In the genomic region with DNA sequence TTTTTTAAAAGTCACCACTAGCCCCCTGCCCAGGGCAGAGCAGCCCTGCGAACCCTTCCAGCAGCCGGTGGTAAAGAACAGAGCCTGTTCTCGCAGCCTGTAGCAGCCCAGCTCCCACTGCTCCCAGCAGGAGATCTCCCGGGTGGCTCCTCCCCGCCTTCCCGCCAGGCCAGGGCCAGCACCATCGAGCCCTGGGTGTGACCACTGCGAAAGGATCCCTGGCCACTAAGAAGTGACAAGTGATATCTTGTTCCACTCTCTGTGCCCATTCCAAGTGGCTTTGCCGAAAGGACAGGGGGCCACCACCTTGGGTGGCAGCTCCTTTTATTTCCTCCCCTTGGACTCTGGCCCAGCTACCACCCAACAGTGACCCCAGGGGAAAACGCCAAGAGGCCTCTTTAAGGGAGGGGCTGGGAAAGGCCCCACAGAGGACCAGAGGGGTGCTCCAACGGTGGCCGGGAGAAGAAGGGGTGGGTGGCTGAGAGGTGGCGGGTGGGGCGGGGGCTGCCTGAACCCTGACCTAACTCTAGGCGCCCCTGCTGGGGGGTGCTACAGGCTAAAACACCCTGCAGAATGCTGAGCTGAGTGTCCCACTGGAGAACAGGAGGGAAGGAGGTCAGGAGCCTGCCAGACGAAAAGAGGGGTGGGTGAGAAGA, we compare ENCODE assay signal across 8 cellular contexts. TPM values are rescaled to one million over a fixed set of nuclear protein-coding genes. Genes with fewer than 3 reads are reported as not detected.
DNase-seq lines count a peak whose midpoint lies in the region; ATAC-seq, FAIRE-seq and TF ChIP-seq lines count a peak whose summit lies in the region.

No MANE protein-coding gene starts in this region.

- no TSS peak for BruUV-seq in GM12878 (replicated peaks; lab: Mats Ljungman, UMichigan)

- no peaks in the 10 kb centered on the region for H4K20me1 ChIP-seq in GM12878 (ENCODE audit: control insufficient read depth, insufficient read depth)

- no peak for FAIRE-seq in GM12878 (lab: Jason Lieb, UNC)

- no peak for TF ChIP-seq EP300 in GM12878 (IDR thresholded peaks at IDR 0.05; ENCODE audit: borderline replicate concordance in 1 of 2, control insufficient read depth in 1 of 2, low read depth in 2 of 2, low read length in 2 of 2)

- H3K4me3 ChIP-seq in GM12878: peak overlapping the region; percentile 63; the same call in 1 of the 2 replicates
- peak overlapping the region; percentile 78 for H3K4me3 ChIP-seq in thoracic aorta

- intact Hi-C loops in activated CD4-positive, alpha-beta T cell treated with anti-CD3 and anti-CD28 coated beads, Interleukin-2, amount 10 ng/mL, durations not matched to agents 24 days and 14 days (cut with micrococcal nuclease): no loop called here
- intact Hi-C loops in GM12878 (cut with micrococcal nuclease; ENCODE audit: unreplicated experiment): no loop called here
- intact Hi-C loops in left colon (cut with DNase I, micrococcal nuclease): no loop called here

- no peak overlapping the region; the same call in 1 of the 2 replicates for H2AFZ ChIP-seq in GM12878 (ENCODE audit: control insufficient read depth, low read depth, low read length)

- no peaks in the 10 kb centered on the region for H3K9me3 Mint-ChIP-seq in activated CD4-positive, alpha-beta T cell treated with anti-CD3 and anti-CD28 coated beads, Interleukin-2, amount 10 ng/mL, durations not matched to agents 24 days and 14 days

- no peak for TF ChIP-seq POLR2A in GM12878 (IDR thresholded peaks at IDR 0.05; ENCODE audit: low read depth, low read length)

- RAD21 ChIA-PET in GM12878 (lab: Charles Lee; ENCODE audit: unreplicated experiment): interaction anchor here (0.7 to 6.9 kb wide), 3 partner anchors 15 to 24 kb away, joined by 3 to 52 read pairs (median 6); no protein-coding TSS in a partner anchor

- H3K27ac Mint-ChIP-seq in activated CD4-positive, alpha-beta T cell treated with anti-CD3 and anti-CD28 coated beads, Interleukin-2, amount 10 ng/mL, durations not matched to agents 24 days and 14 days: no peak overlapping the region

- peak overlapping the region; percentile 71 for H3K4me2 ChIP-seq in GM12878 (ENCODE audit: control insufficient read depth, insufficient read depth)

- SMC1A ChIA-PET in GM12878 (lab: Charles Lee; ENCODE audit: uncharacterized antibody, unreplicated experiment): interaction anchor here (1.9 kb wide), 2 partner anchors 13 to 28 kb away, joined by 4 to 8 read pairs; no protein-coding TSS in a partner anchor

- no peaks in the 10 kb centered on the region for H3K27me3 ChIP-seq in GM12878 (replicated peaks in 1 of 2; ENCODE audit: control insufficient read depth in 2 of 2, insufficient read depth in 2 of 2, low read length in 1 of 2)
- H3K27me3 ChIP-seq in thoracic aorta (replicated peaks; ENCODE audit: insufficient read depth): no peaks in the 10 kb centered on the region

- H3K36me3 ChIP-seq in GM12878 (ENCODE audit: control insufficient read depth in 2 of 2, insufficient read depth in 2 of 2, low read length in 1 of 2) (no peaks in the 10 kb centered on the region), thoracic aorta (no peaks in the 10 kb centered on the region)

- peak overlapping the region; percentile 68 for H3K4me3 Mint-ChIP-seq in activated CD4-positive, alpha-beta T cell treated with anti-CD3 and anti-CD28 coated beads, Interleukin-2, amount 10 ng/mL, durations not matched to agents 24 days and 14 days

- POLR2A ChIA-PET in GM12878 (lab: Charles Lee): interaction anchor here (1.1 to 4.9 kb wide), 6 partner anchors 11 to 174 kb away, joined by 3 to 28 read pairs (median 4); no protein-coding TSS in a partner anchor

- TF ChIP-seq CTCF in GM12878 (IDR thresholded peaks at IDR 0.05 in 2 of 3, conservative IDR thresholded peaks at IDR 0.05 in 1 of 3; ENCODE audit: control insufficient read depth in 2 of 3, extremely low read depth in 1 of 3, insufficient read depth in 1 of 3, low read depth in 3 of 3, low read length in 3 of 3) (no peak), thoracic aorta (IDR thresholded peaks at IDR 0.05) (no peak)

- no peaks in the 10 kb centered on the region for H3K36me3 Mint-ChIP-seq in activated CD4-positive, alpha-beta T cell treated with anti-CD3 and anti-CD28 coated beads, Interleukin-2, amount 10 ng/mL, durations not matched to agents 24 days and 14 days (ENCODE audit: low read depth)

- H3K4me1 ChIP-seq in GM12878 (ENCODE audit: control insufficient read depth, insufficient read depth, low read length) (peaks cover 8% of the 10 kb centered on the region), thoracic aorta (ENCODE audit: control insufficient read depth in 1 of 2, low read depth in 2 of 2) (peaks cover 53 to 65% of the 10 kb centered on the region in 2 donors)

- peaks cover 14% of the 10 kb centered on the region for H3K27me3 Mint-ChIP-seq in activated CD4-positive, alpha-beta T cell treated with anti-CD3 and anti-CD28 coated beads, Interleukin-2, amount 10 ng/mL, durations not matched to agents 24 days and 14 days

- CTCF ChIA-PET in GM12878 (lab: Yijun Ruan, JAX): interaction anchor here (1.2 to 1.8 kb wide), 3 partner anchors 16 to 29 kb away, joined by 3 to 5 read pairs (median 5); no protein-coding TSS in a partner anchor

- DNase-seq in activated CD4-positive, alpha-beta T cell treated with anti-CD3 and anti-CD28 coated beads, Interleukin-2, amount 10 ng/mL, durations not matched to agents 24 days and 14 days: no peak
- no peak for DNase-seq in activated CD4-positive, alpha-beta T cell treated with anti-CD3 and anti-CD28 coated beads, Interleukin-2, amount 50 U/mL, for 1 hour
- DNase-seq in GM12878 (ENCODE audit: low read depth, low spot score): no peak
- DNase-seq in left colon: peak in 1 of 2 donors; percentile 53
- no peak for DNase-seq in thoracic aorta (ENCODE audit: low spot score)
- DNase-seq in SIG-M5 treated with dmso at 0.1 percent for 504 hours (lab: John Stamatoyannopoulos, UW; ENCODE audit: unreplicated experiment): no peak

- 74% methylated on average over 13 of the region's 16 CpGs for WGBS in GM12878 (ENCODE audit: insufficient coverage, insufficient replicate concordance, low lambda C conversion rate, missing lambda C conversion rate)

- peaks cover 11% of the 10 kb centered on the region for H3K79me2 ChIP-seq in GM12878 (ENCODE audit: control insufficient read depth, insufficient read depth, low read length)

- 0 out of 2 replicates have a peak overlapping the region, but pooled peaks have one; percentile 61 for H3K27ac ChIP-seq in GM12878 (ENCODE audit: control insufficient read depth, insufficient read depth)
- peak overlapping the region; percentile 89 to 94 for H3K27ac ChIP-seq in thoracic aorta

- no peak for TF ChIP-seq RAD21 in GM12878 (IDR thresholded peaks at IDR 0.05; ENCODE audit: insufficient read depth, low read depth, low read length)

- no peaks in the 10 kb centered on the region for H3K9me3 ChIP-seq in GM12878 (replicated peaks; ENCODE audit: control insufficient read depth, insufficient read depth, low read length)
- no peaks in the 10 kb centered on the region for H3K9me3 ChIP-seq in thoracic aorta

- H3K4me1 Mint-ChIP-seq in activated CD4-positive, alpha-beta T cell treated with anti-CD3 and anti-CD28 coated beads, Interleukin-2, amount 10 ng/mL, durations not matched to agents 24 days and 14 days: no peaks in the 10 kb centered on the region

- in situ Hi-C loops in GM12878 (cut with MboI): no loop called here

- ATAC-seq in GM12878 (no peak), left colon (peak; percentile 47), thoracic aorta (ENCODE audit: insufficient number of reproducible peaks, low FRiP score, low read depth) (no peak), GM21447 (IDR thresholded peaks at IDR 0.05; ENCODE audit: unreplicated experiment) (no peak), HG02759 (IDR thresholded peaks at IDR 0.05; ENCODE audit: unreplicated experiment) (no peak)

- peak overlapping the region; percentile 53; the same call in 1 of the 2 replicates for H3K9ac ChIP-seq in GM12878 (ENCODE audit: control insufficient read depth, insufficient read depth, low read length)

RNA-seq across cellular contexts. Expression of a gene that starts 1.6 kb away (rescaled TPM):
- 3.2 and 3.6 TPM in 2 replicates for total RNA-seq in activated CD4-positive, alpha-beta T cell treated with anti-CD3 and anti-CD28 coated beads, Interleukin-2, amount 10 ng/mL, durations not matched to agents 24 days and 14 days
- total RNA-seq in GM12878 (2013; cell fraction: nucleolus; rRNA removed): 11.9 and 13.5 TPM in 2 replicates
- total RNA-seq in GM12878 (2014; rRNA removed) (7.9 and 9.1 TPM in 2 replicates), GM12878 (2014; rRNA removed; fragmentation: Illumina TruSeq; extraction: Trizol) (3.5 and 3.8 TPM in 2 replicates), GM12878 (2021) (14.2 and 14.7 TPM in 2 replicates), left colon (10 to 100 TPM; 16.0 to 25.2 TPM), thoracic aorta (10 to 100 TPM; 69.2 to 79.7 TPM)
- 1.1 TPM for polyA plus RNA-seq in GM12878 (2011; ENCODE audit: low read depth)
- polyA plus RNA-seq in GM12878 (2011; rRNA removed) (3.5 and 5.4 TPM in 2 replicates), GM12878 (2014; fragmentation: Illumina TruSeq; extraction: Trizol) (2.0 and 3.1 TPM in 2 replicates), GM12878 (2014; fragmentation: Nextera tagmentation; extraction: Ambion mirVana) (1 to 10 TPM in 1 of 2 experiments, under 1 TPM in 1; 0.66 to 1.0 TPM), GM12878 (2014; rRNA removed) (7.5 and 9.4 TPM in 2 replicates), GM12878 (2016; fragmentation: Nextera tagmentation; extraction: Ambion mirVana) (1 to 10 TPM; 2.7 to 2.9 TPM)
- 7.9 and 9.6 TPM in 2 replicates for polyA plus RNA-seq in GM12878 (2011; cell fraction: cytosol; rRNA removed)
- polyA plus RNA-seq in GM12878 (2011; cell fraction: nucleus; rRNA removed): 15.3 and 20.7 TPM in 2 replicates
- 3.8 and 4.4 TPM in 2 replicates for polyA plus RNA-seq in GM12878 (2012)
- 11.8 and 12.6 TPM in 2 replicates for polyA minus RNA-seq in GM12878 (2011; rRNA and poly(A)+ RNA removed)
- 7.3 and 9.0 TPM in 2 replicates for polyA minus RNA-seq in GM12878 (2011; cell fraction: cytosol; rRNA and poly(A)+ RNA removed)
- 3.5 and 7.1 TPM in 2 replicates for polyA minus RNA-seq in GM12878 (2011; cell fraction: nucleus; rRNA and poly(A)+ RNA removed)

RNA-seq across cellular contexts. Expression of a gene that starts 25.2 kb away (rescaled TPM):
- total RNA-seq in activated CD4-positive, alpha-beta T cell treated with anti-CD3 and anti-CD28 coated beads, Interleukin-2, amount 10 ng/mL, durations not matched to agents 24 days and 14 days: 49.8 and 52.7 TPM in 2 replicates
- total RNA-seq in GM12878 (2013; cell fraction: nucleolus; rRNA removed): 19.1 and 19.6 TPM in 2 replicates
- total RNA-seq in GM12878 (2014; rRNA removed) (30.1 and 39.9 TPM in 2 replicates), GM12878 (2014; rRNA removed; fragmentation: Illumina TruSeq; extraction: Trizol) (8.5 and 10.4 TPM in 2 replicates), GM12878 (2021) (33.4 and 38.4 TPM in 2 replicates), left colon (10 to 100 TPM; 51.0 to 59.3 TPM), thoracic aorta (10 to 100 TPM; 38.9 to 40.1 TPM)
- polyA plus RNA-seq in GM12878 (2011; ENCODE audit: low read depth): 3.5 TPM
- polyA plus RNA-seq in GM12878 (2011; rRNA removed) (3.5 and 6.2 TPM in 2 replicates), GM12878 (2014; fragmentation: Illumina TruSeq; extraction: Trizol) (2.6 and 6.7 TPM in 2 replicates), GM12878 (2014; fragmentation: Nextera tagmentation; extraction: Ambion mirVana) (1 to 10 TPM in 1 of 2 experiments, under 1 TPM in 1; 0.39 to 1.2 TPM), GM12878 (2014; rRNA removed) (25.4 and 27.5 TPM in 2 replicates), GM12878 (2016; fragmentation: Nextera tagmentation; extraction: Ambion mirVana) (10 to 100 TPM in 1 of 2 experiments, 1 to 10 TPM in 1; 6.2 to 16.6 TPM)
- 9.3 and 16.0 TPM in 2 replicates for polyA plus RNA-seq in GM12878 (2011; cell fraction: cytosol; rRNA removed)
- 22.4 and 27.6 TPM in 2 replicates for polyA plus RNA-seq in GM12878 (2011; cell fraction: nucleus; rRNA removed)
- 9.7 and 11.4 TPM in 2 replicates for polyA plus RNA-seq in GM12878 (2012)
- 5.5 and 13.3 TPM in 2 replicates for polyA minus RNA-seq in GM12878 (2011; rRNA and poly(A)+ RNA removed)
- polyA minus RNA-seq in GM12878 (2011; cell fraction: cytosol; rRNA and poly(A)+ RNA removed): 7.3 and 8.3 TPM in 2 replicates
- polyA minus RNA-seq in GM12878 (2011; cell fraction: nucleus; rRNA and poly(A)+ RNA removed): 12.8 and 25.1 TPM in 2 replicates
